ENCODE assay signal across 14 cellular contexts in the genomic region with DNA sequence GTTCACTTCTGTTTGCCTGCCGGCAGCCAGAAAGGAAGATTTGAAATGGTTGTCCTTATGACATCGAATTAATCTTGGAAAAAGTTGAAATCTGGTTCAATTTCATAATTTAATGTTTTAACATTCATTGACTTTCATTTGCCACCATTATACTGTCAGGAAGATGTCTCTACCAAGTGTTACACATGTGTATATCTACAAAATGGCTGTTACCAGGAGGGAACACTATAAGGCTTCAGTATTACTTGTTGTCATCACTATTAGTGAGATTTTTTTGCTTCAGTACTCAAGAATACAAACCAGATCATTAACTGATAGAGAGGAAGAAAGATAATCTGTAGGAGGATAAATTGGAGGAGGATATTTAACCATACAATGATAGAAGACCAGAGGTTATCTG.
"Had no signal": no experiment of that assay in that cellular context is flagged by ENCODE, and none has a peak within 500 bp of the region (broad histone marks: within the 10 kb centered on the region; RNA-seq: fewer than 3 reads in every experiment).

No MANE protein-coding gene starts in this region.

- ATAC-seq: activated naive CD8-positive, alpha-beta T cell treated with anti-CD3 and anti-CD28 coated beads, Interleukin-2, amount 50 U/mL, for 24 hours; foreskin keratinocyte; left lung; stimulated activated naive CD8-positive, alpha-beta T cell treated with anti-CD3 and anti-CD28 coated beads, Interleukin-15, amount 100 ng/mL, for 72 hours had no signal

- H3K4me1 ChIP-seq: ascending aorta, foreskin keratinocyte, left lung, thyroid gland, uterus had no signal

- H3K4me3 ChIP-seq: ascending aorta, left lung, thyroid gland, uterus had no signal

- H3K9me3 ChIP-seq: ascending aorta, left lung, thyroid gland, uterus had no signal

- H3K27ac ChIP-seq: ascending aorta, foreskin keratinocyte, left lung, thyroid gland had no signal

- DNase-seq: activated CD4-positive, alpha-beta T cell treated with anti-CD3 and anti-CD28 coated beads, Interleukin-2, amount 50 U/mL, for 4 hours; activated naive CD8-positive, alpha-beta T cell treated with anti-CD3 and anti-CD28 coated beads, Interleukin-2, amount 50 U/mL, for 24 hours; activated T-cell treated with anti-CD3 and anti-CD28 coated beads, Interleukin-2, amount 50 U/mL, for 48 hours; foreskin keratinocyte; head of caudate nucleus; left lung; naive B cell; nucleus accumbens; stimulated activated CD4-positive, alpha-beta T cell treated with anti-CD3 and anti-CD28 coated beads, Interleukin-15, amount 100 ng/mL, for 24 hours; stimulated activated CD4-positive, alpha-beta T cell treated with anti-CD3 and anti-CD28 coated beads, Interleukin-4, amount 100 ng/mL, for 24 hours; stimulated activated naive CD8-positive, alpha-beta T cell treated with anti-CD3 and anti-CD28 coated beads, Interleukin-15, amount 100 ng/mL, for 72 hours; thyroid gland; uterus had no signal

- H3K27me3 ChIP-seq: ascending aorta, foreskin keratinocyte, left lung, thyroid gland, uterus had no signal

- H3K36me3 ChIP-seq: ascending aorta, left lung, thyroid gland, uterus had no signal
